Comparison of ENCODE assay signal across 12 cellular contexts in the genomic region with DNA sequence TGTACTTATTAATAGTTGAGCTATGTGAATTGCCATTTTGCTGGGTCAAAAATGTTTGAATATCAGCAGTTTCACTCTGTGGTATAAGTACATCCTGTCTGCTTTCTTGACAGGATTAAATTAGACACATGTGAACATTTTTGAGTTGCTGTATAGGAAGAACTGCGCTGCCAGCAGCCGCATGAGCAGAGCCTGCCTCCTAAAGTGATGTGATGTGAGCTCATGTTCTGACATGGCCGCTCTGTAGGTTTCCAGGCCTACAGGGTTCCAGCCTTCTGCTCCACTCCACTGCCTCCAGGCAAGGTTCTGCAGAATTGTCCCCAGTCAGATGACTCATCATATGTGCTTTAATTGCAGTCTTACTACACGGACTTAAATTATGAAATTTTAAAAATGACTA.
DNase-seq lines count a peak whose midpoint lies in the region; ATAC-seq, FAIRE-seq and TF ChIP-seq lines count a peak whose summit lies in the region.
"Had no signal": no experiment of that assay in that cellular context is flagged by ENCODE, and none has a peak within 500 bp of the region (broad histone marks: within the 10 kb centered on the region; RNA-seq: fewer than 3 reads in every experiment).

No MANE protein-coding gene starts in this region.

- CTCF ChIA-PET in A549 (lab: Yijun Ruan, JAX) (no interaction called here), PC-3 (lab: Charles Lee) (no interaction called here)

- H3K79me2 ChIP-seq in PC-3 (ENCODE audit: low read length): no peaks in the 10 kb centered on the region

- TF ChIP-seq EP300 in A549 (IDR thresholded peaks at IDR 0.05): no peak

- WGBS in A549 (ENCODE audit: missing lambda C conversion rate): 68% methylated on average over 3 of the region's 4 CpGs

- BruUV-seq in PC-3 (replicated peaks; lab: Mats Ljungman, UMichigan): no TSS peak

- intact Hi-C loops in PC-3 (cut with micrococcal nuclease): loop anchor here (1.0 kb wide), 1 partner anchor 24 kb away; no protein-coding TSS in a partner anchor

- TF ChIP-seq CTCF in A549 (IDR thresholded peaks at IDR 0.05) (no peak), PC-3 (conservative IDR thresholded peaks at IDR 0.05; ENCODE audit: low read depth, low read length) (no peak), glutamatergic neuron (IDR thresholded peaks at IDR 0.05; ENCODE audit: partially characterized antibody, unreplicated experiment) (no peak)

- POLR2A ChIA-PET in A549 (lab: Yijun Ruan, JAX): no interaction called here
- POLR2A ChIA-PET in PC-3 (lab: Charles Lee; ENCODE audit: unreplicated experiment): no interaction called here

- H3K4me1 Mint-ChIP-seq in glutamatergic neuron (ENCODE audit: low read depth, unreplicated experiment): peaks cover 3% of the 10 kb centered on the region

- peaks cover 6% of the 10 kb centered on the region for H3K9me3 Mint-ChIP-seq in glutamatergic neuron (ENCODE audit: unreplicated experiment)

- H3K4me1 ChIP-seq in A549 (no peaks in the 10 kb centered on the region), PC-3 (ENCODE audit: insufficient read depth, low read length) (no peaks in the 10 kb centered on the region)

- H3K9ac ChIP-seq in PC-3 (ENCODE audit: low read length): no peak overlapping the region

- H3F3A ChIP-seq in PC-3 (ENCODE audit: low read length, unreplicated experiment): no peaks in the 10 kb centered on the region

- H3K27ac ChIP-seq in A549 (no peak overlapping the region), PC-3 (ENCODE audit: low read length) (no peak overlapping the region), substantia nigra (ENCODE audit: low read depth, low read length, poor library complexity, severe bottlenecking) (no peak overlapping the region)
- H3K27ac ChIP-seq: C4-2B, PC-9 had no signal

- no peaks in the 10 kb centered on the region for H3K36me3 Mint-ChIP-seq in glutamatergic neuron (ENCODE audit: unreplicated experiment)

- no peak for TF ChIP-seq POLR2A in A549 (IDR thresholded peaks at IDR 0.05; ENCODE audit: low read length)

- H3K4me3 ChIP-seq in A549 (no peak overlapping the region), PC-3 (ENCODE audit: low read length) (no peak overlapping the region)
- H3K4me3 ChIP-seq: lung, PC-9 had no signal

- H3K27me3 Mint-ChIP-seq in glutamatergic neuron (ENCODE audit: unreplicated experiment): no peaks in the 10 kb centered on the region

- H3K9me3 ChIP-seq in A549 (no peaks in the 10 kb centered on the region), PC-3 (ENCODE audit: low read length) (no peaks in the 10 kb centered on the region)

- H4K20me1 ChIP-seq in PC-3 (ENCODE audit: low read length): no peaks in the 10 kb centered on the region

- H3K36me3 ChIP-seq in PC-3 (ENCODE audit: low read depth, low read length): no peaks in the 10 kb centered on the region

- H3K4me3 Mint-ChIP-seq in glutamatergic neuron (ENCODE audit: unreplicated experiment): no peak overlapping the region

- H3K4me2 ChIP-seq in A549 (no peak overlapping the region), PC-3 (ENCODE audit: low read length) (no peak overlapping the region)
- H3K4me2 ChIP-seq: PC-9 had no signal

- no peak for TF ChIP-seq RAD21 in A549 (conservative IDR thresholded peaks at IDR 0.05 in 1 of 2, IDR thresholded peaks at IDR 0.05 in 1 of 2)

- H2AFZ ChIP-seq in PC-3 (ENCODE audit: low read length): no peak overlapping the region
- H2AFZ ChIP-seq: PC-9 had no signal

- FAIRE-seq in A549 (lab: Jason Lieb, UNC): no peak

- H3K9me2 ChIP-seq in PC-3 (replicated peaks; ENCODE audit: low read length): no peaks in the 10 kb centered on the region

- DNase-seq in A549 (ENCODE audit: low read depth in 1 of 2, low spot score in 1 of 2): no peak
- peak; percentile 23 for DNase-seq in PC-3
- DNase-seq in GM19238 (ENCODE audit: insufficient read length, low spot score): no peak
- DNase-seq in glutamatergic neuron: no peak
- no peak for DNase-seq in substantia nigra (lab: John Stamatoyannopoulos, UW)
- DNase-seq: effector memory CD4-positive, alpha-beta T cell; PC-9 had no signal

- ATAC-seq in A549: no peak
- peak; percentile 87 for ATAC-seq in GM18870 (IDR thresholded peaks at IDR 0.05; ENCODE audit: unreplicated experiment)
- ATAC-seq in HG02763 (IDR thresholded peaks at IDR 0.05; ENCODE audit: unreplicated experiment): peak; percentile 69
- ATAC-seq in PC-3: peak; percentile 51; the same call in 1 of the 2 replicates
- ATAC-seq in HG02970 (IDR thresholded peaks at IDR 0.05; ENCODE audit: low FRiP score, unreplicated experiment): no peak

- no peak overlapping the region for H3K27ac Mint-ChIP-seq in glutamatergic neuron (ENCODE audit: unreplicated experiment)

- H3K27me3 ChIP-seq in PC-3 (ENCODE audit: low read length): no peaks in the 10 kb centered on the region

TF ChIP-seq in A549, 52 proteins besides CTCF, POLR2A, EP300 and RAD21:
- no peak for TF ChIP-seq FOSL2 (IDR thresholded peaks at IDR 0.05)
- peak; percentile 19; the same call in 1 of the 2 replicates for TF ChIP-seq FOSL2 (CRISPR knock-in tag; IDR thresholded peaks at IDR 0.05)
- no peak for TF ChIP-seq ZSCAN20 (CRISPR knock-in tag; IDR thresholded peaks at IDR 0.05)
- no peak for TF ChIP-seq RNF2 (IDR thresholded peaks at IDR 0.05; ENCODE audit: borderline replicate concordance, low read depth)
- no peak for TF ChIP-seq MYC (IDR thresholded peaks at IDR 0.05; ENCODE audit: borderline replicate concordance, low read length)
- no peak for TF ChIP-seq SREBF2 (IDR thresholded peaks at IDR 0.05)
TF ChIP-seq in A549: peak in this region for 1.

Comparison
In these comparisons a context has a peak if more than half of its experiments do, and no peak if none do; other contexts are left out.
1. ATAC-seq: peak in GM18870 (single experiment), HG02763 (single experiment) and PC-3 (single experiment); none in A549 (0 of 2) and HG02970 (single experiment).